37 cellular contexts compared by ENCODE assay signal in the genomic region with DNA sequence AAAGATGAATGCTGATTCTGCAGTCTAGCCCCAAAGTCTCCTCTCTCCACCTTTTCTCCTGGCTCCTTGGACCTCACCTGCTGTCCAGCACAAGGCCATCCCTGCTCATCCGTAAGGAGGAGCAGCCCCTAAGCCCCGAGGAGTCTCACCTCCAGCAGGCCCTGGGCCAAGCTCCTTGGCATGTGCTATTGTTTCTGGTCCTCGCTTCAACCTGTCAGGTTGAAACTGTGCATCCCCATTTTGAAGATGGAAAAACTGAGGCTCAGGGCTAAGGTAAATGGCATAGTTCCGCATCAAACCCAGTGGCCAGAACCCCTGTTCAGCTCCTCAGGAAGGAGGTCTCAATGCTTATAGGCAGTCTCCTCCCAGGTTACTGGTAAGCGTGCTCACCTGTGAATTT. TPM values are rescaled to one million over a fixed set of nuclear protein-coding genes. Genes with fewer than 3 reads are reported as not detected.
"Had no signal": no experiment of that assay in that cellular context is flagged by ENCODE, and none has a peak within 500 bp of the region (broad histone marks: within the 10 kb centered on the region; RNA-seq: fewer than 3 reads in every experiment).

No MANE protein-coding gene starts in this region.

- H3K36me3 ChIP-seq: WERI-Rb-1 had no signal

- H3K4me1 ChIP-seq: body of pancreas, breast epithelium, Peyer's patch had no signal

- H3K27me3 ChIP-seq: adrenal gland, body of pancreas, breast epithelium, Peyer's patch had no signal

- H3K27ac Mint-ChIP-seq: activated CD4-positive, alpha-beta T cell treated with anti-CD3 and anti-CD28 coated beads, Interleukin-2, amount 10 ng/mL, durations not matched to agents 24 days and 14 days; activated CD8-positive, alpha-beta T cell treated with anti-CD3 and anti-CD28 coated beads for 36 hours; activated naive CD4-positive, alpha-beta T cell treated with anti-CD3 and anti-CD28 coated beads for 36 hours; activated naive CD4-positive, alpha-beta T cell treated with anti-CD3 and anti-CD28 coated beads, Interleukin-2, amount 50 U/mL, for 72 hours; activated T-helper 1 cell treated with anti-CD3 and anti-CD28 coated beads, Interleukin-12 subunit alpha, Interleukin-12 subunit beta, Interleukin-2, Interleukin-4 antibody, amounts not matched to agents 30 ng/mL and 10 ng/mL and 1 ng/mL, durations not matched to agents 14 hours and 24 hours and 36 hours had no signal

- H3K4me3 ChIP-seq: adrenal gland, body of pancreas, breast epithelium, Peyer's patch had no signal

- H3K36me3 Mint-ChIP-seq: activated naive CD4-positive, alpha-beta T cell treated with anti-CD3 and anti-CD28 coated beads, Interleukin-2, amount 50 U/mL, for 72 hours had no signal

- H3K4me1 Mint-ChIP-seq: activated CD4-positive, alpha-beta T cell treated with anti-CD3 and anti-CD28 coated beads, Interleukin-2, amount 10 ng/mL, durations not matched to agents 24 days and 14 days had no signal

- H3K27ac ChIP-seq: body of pancreas, breast epithelium, KMS-11, Peyer's patch, WERI-Rb-1 had no signal

- H3K9me3 ChIP-seq: adrenal gland, body of pancreas, breast epithelium, Peyer's patch had no signal

- H3K4me3 Mint-ChIP-seq: activated CD4-positive, alpha-beta T cell treated with anti-CD3 and anti-CD28 coated beads, Interleukin-2, amount 10 ng/mL, durations not matched to agents 24 days and 14 days; activated CD8-positive, alpha-beta T cell treated with anti-CD3 and anti-CD28 coated beads for 36 hours; activated naive CD4-positive, alpha-beta T cell treated with anti-CD3 and anti-CD28 coated beads for 36 hours; activated T-cell treated with anti-CD3 and anti-CD28 coated beads, Interleukin-2, amount 50 U/mL, for 4 hours; activated T-helper 1 cell treated with anti-CD3 and anti-CD28 coated beads, Interleukin-12 subunit alpha, Interleukin-12 subunit beta, Interleukin-2, Interleukin-4 antibody, amounts not matched to agents 30 ng/mL and 10 ng/mL and 1 ng/mL, durations not matched to agents 14 hours and 24 hours and 36 hours had no signal

- H3K9me3 Mint-ChIP-seq: activated CD4-positive, alpha-beta T cell treated with anti-CD3 and anti-CD28 coated beads, Interleukin-2, amount 10 ng/mL, durations not matched to agents 24 days and 14 days; activated CD8-positive, alpha-beta T cell treated with anti-CD3 and anti-CD28 coated beads for 36 hours; activated naive CD4-positive, alpha-beta T cell treated with anti-CD3 and anti-CD28 coated beads for 36 hours; activated naive CD4-positive, alpha-beta T cell treated with anti-CD3 and anti-CD28 coated beads, Interleukin-2, amount 50 U/mL, for 72 hours; activated T-cell treated with anti-CD3 and anti-CD28 coated beads, Interleukin-2, amount 50 U/mL, for 4 hours; activated T-helper 1 cell treated with anti-CD3 and anti-CD28 coated beads, Interleukin-12 subunit alpha, Interleukin-12 subunit beta, Interleukin-2, Interleukin-4 antibody, amounts not matched to agents 30 ng/mL and 10 ng/mL and 1 ng/mL, durations not matched to agents 14 hours and 24 hours and 36 hours had no signal

- DNase-seq: activated CD4-positive, alpha-beta T cell treated with anti-CD3 and anti-CD28 coated beads for 1 hour; activated CD4-positive, alpha-beta T cell treated with anti-CD3 and anti-CD28 coated beads, Interleukin-2, amount 10 ng/mL, durations not matched to agents 24 days and 14 days; activated CD4-positive, alpha-beta T cell treated with anti-CD3 and anti-CD28 coated beads, Interleukin-2, amount 50 U/mL, for 4 hours; activated CD4-positive, CD25-positive, alpha-beta regulatory T cell; activated CD8-positive, alpha-beta T cell treated with anti-CD3 and anti-CD28 coated beads for 36 hours; activated gamma-delta T cell treated with Interleukin-2 at 50 U/mL for 16 hours; activated naive CD4-positive, alpha-beta T cell treated with anti-CD3 and anti-CD28 coated beads for 36 hours; activated T-cell treated with anti-CD3 and anti-CD28 coated beads for 4 hours; activated T-cell treated with anti-CD3 and anti-CD28 coated beads, Interleukin-2, amount 50 U/mL, for 4 hours; body of pancreas; caudate nucleus; cerebellar nuclear complex; MM.1S; MV-4-11; NCI-H1092; NCI-H1436 treated with DMSO at 0.1 percent for 48 hours; NCI-H1694 treated with DMSO at 0.1 percent for 48 hours; NCI-H2029; NCI-H345; NCI-H526; NCI-H748 treated with DMSO at 0.1 percent for 48 hours; NK-92 treated with Interleukin-12 subunit alpha and Interleukin-12 subunit beta, amount 100 ng/mL, for 24 hours; PC-3; Peyer's patch; RPMI8226; SIG-M5; SW 1271; T-helper 1 cell; T-helper 2 cell; T-helper 9 cell; WERI-Rb-1 had no signal

RNA-seq across cellular contexts. Expression of gene IL17RB, which starts 26.3 kb away (rescaled TPM):
- total RNA-seq: activated CD8-positive, alpha-beta T cell treated with anti-CD3 and anti-CD28 coated beads for 36 hours; LHCN-M2 had no signal
